Comparison of ENCODE assay signal across 16 cellular contexts in the genomic region with DNA sequence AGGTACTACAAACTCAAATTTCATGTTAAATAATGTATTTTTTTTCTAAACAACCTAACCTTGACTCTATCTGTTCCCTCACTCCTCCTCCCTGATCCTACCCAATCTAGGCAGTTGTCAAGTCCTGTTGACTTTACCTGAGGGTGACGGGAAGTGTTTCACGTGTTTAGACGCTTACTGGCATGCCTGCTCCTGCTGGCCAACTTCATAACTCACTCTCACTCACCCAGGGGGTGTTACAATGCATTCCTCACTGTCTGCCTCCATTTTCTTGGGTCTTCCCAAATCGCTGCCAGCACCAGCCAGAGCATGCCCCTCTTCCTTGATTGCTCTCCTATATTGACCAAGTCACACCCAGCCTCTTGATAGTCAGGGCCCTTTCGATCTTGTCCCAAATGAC. TPM values are rescaled to one million over a fixed set of nuclear protein-coding genes. Genes with fewer than 3 reads are reported as not detected.
DNase-seq lines count a peak whose midpoint lies in the region; ATAC-seq, FAIRE-seq and TF ChIP-seq lines count a peak whose summit lies in the region.
"Had no signal": no experiment of that assay in that cellular context is flagged by ENCODE, and none has a peak within 500 bp of the region (broad histone marks: within the 10 kb centered on the region; RNA-seq: fewer than 3 reads in every experiment).

No MANE protein-coding gene starts in this region.

- H3K27me3 ChIP-seq in heart left ventricle = no peaks in the 10 kb centered on the region
- H3K27me3 ChIP-seq in bronchial epithelial cell (ENCODE audit: control insufficient read depth, insufficient read depth, low read length) = no peaks in the 10 kb centered on the region
- no peaks in the 10 kb centered on the region for H3K27me3 ChIP-seq in keratinocyte (ENCODE audit: control insufficient read depth, extremely low read depth, insufficient read depth, low read length)

- no peak overlapping the region for H3K4me3 Mint-ChIP-seq in stimulated activated effector memory CD8-positive, alpha-beta T cell treated with anti-CD3 and anti-CD28 coated beads, Interleukin-12 subunit alpha, Interleukin-12 subunit beta, amount 100 ng/mL, for 72 hours
- H3K4me3 Mint-ChIP-seq: activated CD4-positive, alpha-beta memory T cell treated with anti-CD3 and anti-CD28 coated beads, Interleukin-2, amount 10 ng/mL, durations not matched to agents 7 days and 5 days had no signal

- peaks cover 0 to 76% (median 67%) of the 10 kb centered on the region in 9 donors for H3K36me3 ChIP-seq in heart left ventricle
- H3K36me3 ChIP-seq in bronchial epithelial cell (ENCODE audit: control insufficient read depth, insufficient read depth, low read length) = peaks cover 7% of the 10 kb centered on the region
- H3K36me3 ChIP-seq in keratinocyte (ENCODE audit: control insufficient read depth in 2 of 2, extremely low read depth in 1 of 2, insufficient read depth in 2 of 2, low read length in 2 of 2) = peaks cover 16 to 37% of the 10 kb centered on the region in 2 experiments

- no peak for ATAC-seq in heart left ventricle
- no peak for ATAC-seq in Right ventricle myocardium superior (ENCODE audit: poor library complexity)
- ATAC-seq in stimulated activated effector memory CD8-positive, alpha-beta T cell treated with anti-CD3 and anti-CD28 coated beads, Interleukin-12 subunit alpha, Interleukin-12 subunit beta, amount 100 ng/mL, for 72 hours = no peak
- ATAC-seq: Panc1 had no signal

- dilution Hi-C loops in keratinocyte (cut with MboI; ENCODE audit: extremely low pct_ligation_motif_present, low sequenced_read_pairs) = no loop called here

- H3K4me1 ChIP-seq in heart left ventricle (peaks cover 0 to 48% (median 23%) of the 10 kb centered on the region in 12 donors), keratinocyte (ENCODE audit: control insufficient read depth, extremely low read depth, insufficient read depth, low read length) (peaks cover 37% of the 10 kb centered on the region)

- peak overlapping the region; percentile 4 for H3K27ac Mint-ChIP-seq in stimulated activated effector memory CD8-positive, alpha-beta T cell treated with anti-CD3 and anti-CD28 coated beads, Interleukin-12 subunit alpha, Interleukin-12 subunit beta, amount 100 ng/mL, for 72 hours
- H3K27ac Mint-ChIP-seq: activated CD4-positive, alpha-beta memory T cell treated with anti-CD3 and anti-CD28 coated beads, Interleukin-2, amount 10 ng/mL, durations not matched to agents 7 days and 5 days had no signal

- no peaks in the 10 kb centered on the region for H3K9me1 ChIP-seq in keratinocyte (ENCODE audit: control insufficient read depth, extremely low read depth, insufficient read depth, low read length)

- no peak for TF ChIP-seq CTCF in heart left ventricle (IDR thresholded peaks at IDR 0.05)
- peak; percentile 28 for TF ChIP-seq CTCF in bronchial epithelial cell (IDR thresholded peaks at IDR 0.05; ENCODE audit: insufficient read depth, low read length, severe bottlenecking)
- peak; percentile 8 to 34 (median 18) for TF ChIP-seq CTCF in keratinocyte (optimal IDR thresholded peaks at IDR 0.05 in 1 of 3, IDR thresholded peaks at IDR 0.05 in 1 of 3, conservative IDR thresholded peaks at IDR 0.05 in 1 of 3; ENCODE audit: extremely low read depth in 1 of 3, insufficient read depth in 2 of 3, low read length in 3 of 3)

- DNase-seq in heart left ventricle (no peak), Right ventricle myocardium superior (no peak), bronchial epithelial cell (ENCODE audit: low read depth) (peak; percentile 94), keratinocyte (ENCODE audit: low read depth, low spot score) (peak; percentile 63), amygdala (lab: John Stamatoyannopoulos, UW) (no peak), glomerular visceral epithelial cell (ENCODE audit: extremely low spot score) (no peak), NCI-H1694 (lab: John Stamatoyannopoulos, UW) (no peak)
- no peak for DNase-seq in stimulated activated effector memory CD8-positive, alpha-beta T cell treated with anti-CD3 and anti-CD28 coated beads, Interleukin-12 subunit alpha, Interleukin-12 subunit beta, amount 100 ng/mL, for 72 hours (ENCODE audit: low spot score in 2 of 2)
- DNase-seq: ACHN; activated CD4-positive, alpha-beta memory T cell treated with anti-CD3 and anti-CD28 coated beads, Interleukin-2, amount 10 ng/mL, durations not matched to agents 7 days and 5 days; activated T-cell treated with anti-CD3 and anti-CD28 coated beads, Interleukin-2, amount 50 U/mL, for 48 hours; cerebellar nuclear complex; WERI-Rb-1 had no signal

- FAIRE-seq in bronchial epithelial cell (lab: Jason Lieb, UNC) (no peak), keratinocyte (lab: Jason Lieb, UNC) (peak; percentile 81)
- FAIRE-seq: endometrium, HTR-8/SVneo had no signal

- no peaks in the 10 kb centered on the region for H4K20me1 ChIP-seq in keratinocyte (ENCODE audit: control insufficient read depth, extremely low read depth, insufficient read depth, low read length)

- WGBS in heart left ventricle, 4 donors = 57 to 75% (median 61%) methylated on average over 5 of the region's 5 CpGs

- H3K4me1 Mint-ChIP-seq in stimulated activated effector memory CD8-positive, alpha-beta T cell treated with anti-CD3 and anti-CD28 coated beads, Interleukin-12 subunit alpha, Interleukin-12 subunit beta, amount 100 ng/mL, for 72 hours = peaks cover 39% of the 10 kb centered on the region

- peak overlapping the region; percentile 15 for H2AFZ ChIP-seq in keratinocyte (ENCODE audit: control insufficient read depth, low read length)

- H3K9me3 Mint-ChIP-seq in stimulated activated effector memory CD8-positive, alpha-beta T cell treated with anti-CD3 and anti-CD28 coated beads, Interleukin-12 subunit alpha, Interleukin-12 subunit beta, amount 100 ng/mL, for 72 hours = no peaks in the 10 kb centered on the region
- H3K9me3 Mint-ChIP-seq: activated CD4-positive, alpha-beta memory T cell treated with anti-CD3 and anti-CD28 coated beads, Interleukin-2, amount 10 ng/mL, durations not matched to agents 7 days and 5 days had no signal

- peak overlapping the region; percentile 44 for H3K4me2 ChIP-seq in keratinocyte (ENCODE audit: control insufficient read depth, extremely low read depth, insufficient read depth, low read depth, low read length)

- peaks cover 7% of the 10 kb centered on the region for H3K79me2 ChIP-seq in keratinocyte (ENCODE audit: control insufficient read depth, insufficient read depth, low read length)

- H3K27ac ChIP-seq in heart left ventricle = peak overlapping the region in 7 of 12 donors; percentile 4 to 61 (median 27)
- peak overlapping the region; percentile 50 for H3K27ac ChIP-seq in keratinocyte (ENCODE audit: control insufficient read depth, insufficient read depth, low read length)
- H3K27ac ChIP-seq: WERI-Rb-1 had no signal

- no peak overlapping the region for H3K9ac ChIP-seq in keratinocyte (ENCODE audit: control insufficient read depth, extremely low read depth, insufficient read depth, low read length)

- H3K9me3 ChIP-seq in heart left ventricle = no peaks in the 10 kb centered on the region
- no peaks in the 10 kb centered on the region for H3K9me3 ChIP-seq in keratinocyte (ENCODE audit: control insufficient read depth, low read depth, low read length)

- no peak for TF ChIP-seq POLR2A in heart left ventricle (IDR thresholded peaks at IDR 0.05)

- intact Hi-C loops in heart left ventricle (cut with DNase I) (loop anchor here in 6 of 10 donors (5.0 to 10.0 kb wide), 7 partner anchors 62 to 352 kb away; partner anchors contain the start of gene TPST1 (in 3 of the 6)), Right ventricle myocardium superior (cut with DNase I) (no loop called here)

- peaks cover 100% of the 10 kb centered on the region for H3K36me3 Mint-ChIP-seq in stimulated activated effector memory CD8-positive, alpha-beta T cell treated with anti-CD3 and anti-CD28 coated beads, Interleukin-12 subunit alpha, Interleukin-12 subunit beta, amount 100 ng/mL, for 72 hours

- H3K4me3 ChIP-seq in heart left ventricle = no peak overlapping the region
- no peak overlapping the region for H3K4me3 ChIP-seq in bronchial epithelial cell (ENCODE audit: low read depth, low read length)
- H3K4me3 ChIP-seq in keratinocyte (ENCODE audit: control insufficient read depth in 2 of 3, extremely low read depth in 1 of 3, insufficient read depth in 2 of 3, low read depth in 1 of 3, low read length in 3 of 3) = no peak overlapping the region

RNA-seq across cellular contexts. Expression of gene CRCP, which starts 28.3 kb away (rescaled TPM):
- total RNA-seq in heart left ventricle (10 to 100 TPM; 15.1 to 69.4 (median 24.1) TPM), Right ventricle myocardium superior (22.3 TPM), bronchial epithelial cell (36.4 and 45.0 TPM in 2 replicates)
- polyA plus RNA-seq in heart left ventricle (10 to 100 TPM; 14.7 to 17.7 TPM), keratinocyte (23.6 to 41.6 TPM (median 25.4 TPM) in 3 replicates)
- polyA plus RNA-seq in keratinocyte (2011; ENCODE audit: low read depth) = 30.9 TPM
- polyA plus RNA-seq in keratinocyte (2011; cell fraction: cytosol; rRNA removed) = 21.7 and 23.3 TPM in 2 replicates
- 21.2 and 25.5 TPM in 2 replicates for polyA plus RNA-seq in keratinocyte (2011; cell fraction: nucleus; rRNA removed)
- polyA plus RNA-seq in keratinocyte (2012; ENCODE audit: low replicate concordance) = 20.7 and 34.0 TPM in 2 replicates
- 27.7 to 36.1 TPM (median 31.3 TPM) in 3 replicates for polyA minus RNA-seq in keratinocyte
- 31.3 TPM for polyA minus RNA-seq in keratinocyte (2011; cell fraction: cytosol; rRNA and poly(A)+ RNA removed)
- 8.9 and 18.1 TPM in 2 replicates for polyA minus RNA-seq in keratinocyte (2011; cell fraction: nucleus; rRNA and poly(A)+ RNA removed)

Comparison
In these comparisons a context has a peak if more than half of its experiments do, and no peak if none do; other contexts are left out.
1. DNase-seq: peak in bronchial epithelial cell (single experiment) and keratinocyte (single experiment); none in heart left ventricle (0 of 5), Right ventricle myocardium superior (single experiment), stimulated activated effector memory CD8-positive, alpha-beta T cell treated with anti-CD3 and anti-CD28 coated beads, Interleukin-12 subunit alpha, Interleukin-12 subunit beta, amount 100 ng/mL, for 72 hours (0 of 2), amygdala (0 of 56), glomerular visceral epithelial cell (single experiment) and NCI-H1694 (single experiment).
2. CTCF ChIP-seq: peak in bronchial epithelial cell (single experiment) and keratinocyte (3 of 3); none in heart left ventricle (0 of 12).